22 cellular contexts compared by ENCODE assay signal in the genomic region with DNA sequence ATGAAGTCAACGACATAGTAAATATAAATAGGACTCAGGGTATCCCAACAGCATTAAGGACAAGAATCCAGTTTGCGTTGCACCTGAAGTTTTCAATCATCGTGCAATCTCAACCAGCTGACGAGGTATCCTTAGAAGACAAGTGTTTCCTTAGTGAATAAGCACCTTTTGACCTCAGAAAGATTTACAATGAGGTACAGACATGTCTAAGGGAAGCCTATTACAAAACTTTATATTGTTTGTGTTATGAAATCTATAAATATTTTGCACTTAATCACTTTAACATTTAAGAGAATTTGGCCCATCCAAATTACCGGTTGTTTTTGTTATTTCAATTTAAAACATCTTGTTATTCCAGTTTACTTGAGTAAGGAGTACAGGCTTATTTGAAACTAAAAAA.
"Had no signal": no experiment of that assay in that cellular context is flagged by ENCODE, and none has a peak within 500 bp of the region (broad histone marks: within the 10 kb centered on the region; RNA-seq: fewer than 3 reads in every experiment).

No MANE protein-coding gene starts in this region.

- H3K9ac ChIP-seq: neural progenitor cell had no signal

- FAIRE-seq: endothelial cell of umbilical vein, islet of Langerhans had no signal

- H3K9me3 ChIP-seq: gastrocnemius medialis, heart right ventricle, lower lobe of right lung, ovary, suprapubic skin, thyroid gland, upper lobe of left lung, uterus had no signal

- H3K27me3 ChIP-seq: gastrocnemius medialis, heart right ventricle, neural progenitor cell, suprapubic skin, thyroid gland, upper lobe of left lung, uterus had no signal

- H3K4me3 ChIP-seq: gastrocnemius medialis, heart right ventricle, lower lobe of right lung, neural progenitor cell, ovary, suprapubic skin, thyroid gland, upper lobe of left lung, uterus had no signal

- DNase-seq: gastrocnemius medialis; heart right ventricle; hypothalamus; lower lobe of right lung; mesenchymal stem cell; midbrain; nucleus accumbens; ovary; right cardiac atrium; stimulated activated CD4-positive, alpha-beta T cell treated with anti-CD3 and anti-CD28 coated beads, Interleukin-4, amount 100 ng/mL, for 1 hour; stimulated activated CD8-positive, alpha-beta memory T cell treated with anti-CD3 and anti-CD28 coated beads, Interleukin-4, amount 100 ng/mL, for 48 hours; stimulated activated naive CD8-positive, alpha-beta T cell treated with anti-CD3 and anti-CD28 coated beads, Interleukin-15, amount 100 ng/mL, for 72 hours; thyroid gland; upper lobe of left lung; uterus had no signal

- H3K27ac ChIP-seq: gastrocnemius medialis, heart right ventricle, neural progenitor cell, ovary, thyroid gland had no signal

- H3K36me3 ChIP-seq: gastrocnemius medialis, heart right ventricle, lower lobe of right lung, neural progenitor cell, ovary, suprapubic skin, thyroid gland, upper lobe of left lung, uterus had no signal

- H3K4me1 ChIP-seq: gastrocnemius medialis, neural progenitor cell, uterus had no signal

- ATAC-seq: gastrocnemius medialis; left lobe of liver; natural killer cell treated with Interleukin-12 subunit alpha and Interleukin-12 subunit beta and Interleukin-15 and Interleukin-18, amount 100 ng/mL, for 72 hours; stimulated activated effector memory CD8-positive, alpha-beta T cell treated with anti-CD3 and anti-CD28 coated beads, Interleukin-12 subunit alpha, Interleukin-12 subunit beta, amount 100 ng/mL, for 72 hours; stimulated activated naive CD8-positive, alpha-beta T cell treated with anti-CD3 and anti-CD28 coated beads, Interleukin-15, amount 100 ng/mL, for 72 hours had no signal
